Comparison of ENCODE assay signal across 15 cellular contexts in the genomic region with DNA sequence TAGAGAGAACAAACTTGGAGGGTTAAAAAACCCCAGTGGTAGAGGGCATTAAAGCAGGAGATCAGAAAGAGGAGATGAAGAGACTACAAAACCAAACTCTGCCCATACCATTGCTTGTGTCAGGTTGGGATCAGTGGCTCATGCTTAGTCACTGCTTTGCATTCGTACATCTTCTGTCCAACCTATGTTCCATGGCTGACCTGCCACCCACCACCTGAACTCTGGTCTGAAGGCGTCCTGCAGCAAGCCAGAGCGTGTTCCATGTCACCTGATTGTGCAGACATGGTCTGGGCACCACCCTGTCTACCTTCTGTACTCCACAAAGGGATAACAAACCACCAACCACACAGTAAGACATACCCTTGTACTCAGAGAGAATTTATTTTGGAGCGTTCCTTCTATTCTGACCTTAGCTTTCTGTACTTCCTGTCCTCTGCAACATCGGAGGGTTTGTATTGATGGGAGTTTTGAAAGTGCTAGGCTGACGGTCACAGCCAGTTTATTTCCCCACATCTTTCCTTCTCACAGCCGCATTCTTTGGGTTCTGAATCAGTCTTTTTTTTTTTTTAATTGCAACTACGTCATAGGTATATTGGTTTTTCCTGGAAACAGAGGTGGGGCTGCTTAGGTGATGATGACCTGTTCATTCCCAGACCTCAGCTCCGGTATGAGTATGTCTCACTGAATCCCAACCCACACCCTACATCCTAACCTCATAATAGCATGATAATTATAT.
DNase-seq lines count a peak whose midpoint lies in the region; ATAC-seq, FAIRE-seq and TF ChIP-seq lines count a peak whose summit lies in the region.
"Had no signal": no experiment of that assay in that cellular context is flagged by ENCODE, and none has a peak within 500 bp of the region (broad histone marks: within the 10 kb centered on the region; RNA-seq: fewer than 3 reads in every experiment).

No MANE protein-coding gene starts in this region.

- no peaks in the 10 kb centered on the region for H4K20me1 ChIP-seq in endothelial cell of umbilical vein (replicated peaks; ENCODE audit: control insufficient read depth, extremely low read depth, insufficient read depth, low read length)

- H3K9me1 ChIP-seq in endothelial cell of umbilical vein (replicated peaks; ENCODE audit: control insufficient read depth, extremely low read depth, insufficient read depth, low read length), result no peaks in the 10 kb centered on the region

- no peaks in the 10 kb centered on the region for H3K79me2 ChIP-seq in endothelial cell of umbilical vein (ENCODE audit: control insufficient read depth, insufficient read depth, low read length)

- H3K4me2 ChIP-seq in endothelial cell of umbilical vein (ENCODE audit: insufficient read depth, low read length), result no peak overlapping the region
- H3K4me2 ChIP-seq: SK-N-SH had no signal

- POLR2A ChIA-PET in endothelial cell of umbilical vein (lab: Charles Lee), result no interaction called here

- TF ChIP-seq CTCF in Peyer's patch (IDR thresholded peaks at IDR 0.05) (no peak), endothelial cell of umbilical vein (IDR thresholded peaks at IDR 0.05; ENCODE audit: extremely low read depth in 1 of 2, insufficient read depth in 1 of 2, low read depth in 1 of 2, low read length in 2 of 2) (no peak)

- H3K36me3 ChIP-seq in Peyer's patch, result no peaks in the 10 kb centered on the region
- no peaks in the 10 kb centered on the region for H3K36me3 ChIP-seq in endothelial cell of umbilical vein (ENCODE audit: control insufficient read depth in 2 of 2, extremely low read depth in 1 of 2, insufficient read depth in 2 of 2, low read length in 2 of 2)
- no peaks in the 10 kb centered on the region for H3K36me3 ChIP-seq in mucosa of rectum (ENCODE audit: control insufficient read depth in 2 of 2, insufficient read depth in 2 of 2, low read length in 2 of 2)

- no peaks in the 10 kb centered on the region for H3K27me3 ChIP-seq in Peyer's patch
- H3K27me3 ChIP-seq in endothelial cell of umbilical vein (ENCODE audit: control insufficient read depth in 2 of 2, insufficient read depth in 2 of 2, low read length in 2 of 2), result peaks cover 2 to 11% of the 10 kb centered on the region in 2 experiments
- H3K27me3 ChIP-seq in mucosa of rectum (ENCODE audit: control insufficient read depth in 2 of 2, insufficient read depth in 2 of 2, low read length in 2 of 2), result no peaks in the 10 kb centered on the region

- no peaks in the 10 kb centered on the region for H3K9me3 ChIP-seq in Peyer's patch
- no peaks in the 10 kb centered on the region for H3K9me3 ChIP-seq in endothelial cell of umbilical vein (replicated peaks; ENCODE audit: control insufficient read depth, insufficient read depth, low read length)
- no peaks in the 10 kb centered on the region for H3K9me3 ChIP-seq in mucosa of rectum (ENCODE audit: control insufficient read depth in 2 of 2, low read length in 2 of 2)
- H3K9me3 ChIP-seq: SK-N-SH had no signal

- H3K4me1 ChIP-seq in Peyer's patch (peaks cover 0 to 39% (median 3%) of the 10 kb centered on the region in 4 donors), endothelial cell of umbilical vein (ENCODE audit: control insufficient read depth, extremely low read depth, insufficient read depth, low read length) (peaks cover 29% of the 10 kb centered on the region), mucosa of rectum (ENCODE audit: control insufficient read depth in 2 of 2, insufficient read depth in 2 of 2, low read length in 2 of 2) (peaks cover 22 to 31% of the 10 kb centered on the region in 2 donors)

- dilution Hi-C loops in endothelial cell of umbilical vein (cut with MboI; ENCODE audit: extremely low pct_ligation_motif_present, low sequenced_read_pairs), result no loop called here

- H3K9ac ChIP-seq in endothelial cell of umbilical vein (replicated peaks; ENCODE audit: extremely low read depth, insufficient read depth, low read length) (no peak overlapping the region), mucosa of rectum (ENCODE audit: low read depth in 1 of 2, low read length in 2 of 2) (peak overlapping the region; percentile 21 to 32)
- H3K9ac ChIP-seq: SK-N-SH had no signal

- DNase-seq in Daoy (ENCODE audit: low read depth) (peak; percentile 73), Peyer's patch (peak in 1 of 3 donors; percentile 67), endothelial cell of umbilical vein (ENCODE audit: low read depth, low spot score) (no peak), cerebellar cortex (ENCODE audit: low spot score) (no peak), head of caudate nucleus (no peak)
- DNase-seq: activated CD8-positive, alpha-beta T cell treated with anti-CD3 and anti-CD28 coated beads for 36 hours; hippocampal formation; natural killer cell; NCI-H446; SK-N-SH; substantia nigra had no signal

- BruUV-seq in endothelial cell of umbilical vein (replicated peaks; lab: Mats Ljungman, UMichigan), result no TSS peak

- ATAC-seq in HG02678 (IDR thresholded peaks at IDR 0.05; ENCODE audit: unreplicated experiment) (no peak), GM21723 (IDR thresholded peaks at IDR 0.05; ENCODE audit: unreplicated experiment) (no peak)
- ATAC-seq: activated CD8-positive, alpha-beta T cell treated with anti-CD3 and anti-CD28 coated beads for 36 hours; K562; natural killer cell had no signal

- no peak for TF ChIP-seq POLR2A in Peyer's patch (IDR thresholded peaks at IDR 0.05)
- no peak for TF ChIP-seq POLR2A in endothelial cell of umbilical vein (IDR thresholded peaks at IDR 0.05; ENCODE audit: low read depth, low read length)

- CTCF ChIA-PET in endothelial cell of umbilical vein (lab: Charles Lee), result interaction anchor here (2.4 kb wide), 2 partner anchors 34 to 156 kb away, joined by 8 to 10 read pairs; no protein-coding TSS in a partner anchor

- peak overlapping the region in 1 of 4 donors; percentile 27 for H3K4me3 ChIP-seq in Peyer's patch
- no peak overlapping the region for H3K4me3 ChIP-seq in endothelial cell of umbilical vein (replicated peaks in 1 of 3; ENCODE audit: insufficient read depth in 1 of 3, low read depth in 1 of 3, low read length in 3 of 3)
- peak overlapping the region; percentile 1 to 48 for H3K4me3 ChIP-seq in mucosa of rectum (ENCODE audit: low read length in 2 of 2)
- H3K4me3 ChIP-seq: K562 had no signal

- peak overlapping the region in 3 of 4 donors; percentile 6 to 84 (median 59) for H3K27ac ChIP-seq in Peyer's patch
- no peak overlapping the region for H3K27ac ChIP-seq in endothelial cell of umbilical vein (ENCODE audit: insufficient read depth, low read depth, low read length)
- H3K27ac ChIP-seq in mucosa of rectum (ENCODE audit: low read depth in 2 of 2, low read length in 2 of 2), result peak overlapping the region; percentile 84 to 91

- peak; percentile 12 for FAIRE-seq in endothelial cell of umbilical vein (lab: Jason Lieb, UNC)
- FAIRE-seq: K562 had no signal

- intact Hi-C loops in endothelial cell of umbilical vein (cut with micrococcal nuclease), result no loop called here
- intact Hi-C loops in head of caudate nucleus (cut with DNase I), result no loop called here

- H2AFZ ChIP-seq in endothelial cell of umbilical vein (ENCODE audit: low read depth, low read length), result no peak overlapping the region

TF ChIP-seq in endothelial cell of umbilical vein, 7 proteins besides CTCF, POLR2A, EP300 and RAD21:
- TF ChIP-seq FOS (IDR thresholded peaks at IDR 0.05; ENCODE audit: borderline replicate concordance, insufficient read depth, low read length) (no peak), GATA2 (IDR thresholded peaks at IDR 0.05; ENCODE audit: insufficient read depth, insufficient read length, low read depth, low read length) (no peak), MYC (IDR thresholded peaks at IDR 0.05; ENCODE audit: low read depth, low read length) (no peak), JUN (IDR thresholded peaks at IDR 0.05; ENCODE audit: borderline replicate concordance, insufficient read depth, insufficient read length, low read depth) (no peak), POLR2AphosphoS5 (IDR thresholded peaks at IDR 0.05; ENCODE audit: insufficient read depth, low read depth, low read length) (no peak), EZH2 (IDR thresholded peaks at IDR 0.05; ENCODE audit: borderline replicate concordance, low read depth, low read length, severe bottlenecking) (no peak)
- TF ChIP-seq, protein P1, sequence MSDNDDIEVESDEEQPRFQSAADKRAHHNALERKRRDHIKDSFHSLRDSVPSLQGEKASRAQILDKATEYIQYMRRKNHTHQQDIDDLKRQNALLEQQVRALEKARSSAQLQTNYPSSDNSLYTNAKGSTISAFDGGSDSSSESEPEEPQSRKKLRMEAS (IDR thresholded peaks at IDR 0.05; ENCODE audit: insufficient read depth, insufficient read length), result no peak

Comparison
In these comparisons a context has a peak if more than half of its experiments do, and no peak if none do; other contexts are left out.
1. H3K4me3 ChIP-seq: peak in mucosa of rectum (2 of 2); none in endothelial cell of umbilical vein (0 of 3).